ENCODE assay signal across 12 cellular contexts in genomic region chr22:40009231-40009769, GRCh38. TPM values are rescaled to one million over a fixed set of nuclear protein-coding genes. Genes with fewer than 3 reads are reported as not detected.
DNase-seq lines count a peak whose midpoint lies in the region; FAIRE-seq and TF ChIP-seq lines count a peak whose summit lies in the region.
"Had no signal": no experiment of that assay in that cellular context is flagged by ENCODE, and none has a peak within 500 bp of the region (broad histone marks: within the 10 kb centered on the region; RNA-seq: fewer than 3 reads in every experiment).

No MANE protein-coding gene starts in this region.

- no peaks in the 10 kb centered on the region for H3K36me3 ChIP-seq in NT2/D1 (ENCODE audit: insufficient read depth, insufficient read length, low read length)
- H3K36me3 ChIP-seq in endodermal cell (ENCODE audit: control insufficient read depth, insufficient read depth, low read length): no peaks in the 10 kb centered on the region
- H3K36me3 ChIP-seq in prostate gland: no peaks in the 10 kb centered on the region
- no peaks in the 10 kb centered on the region for H3K36me3 ChIP-seq in kidney (ENCODE audit: control insufficient read depth in 1 of 2, insufficient read depth in 2 of 2, low read length in 2 of 2)

- 19 to 35% methylated on average over 6 to 12 of the region's 12 CpGs for WGBS in endodermal cell (ENCODE audit: insufficient coverage in 1 of 2, insufficient read length in 1 of 2), 2 experiments
- 26% methylated on average over 12 of the region's 12 CpGs for WGBS in prostate gland

- no peaks in the 10 kb centered on the region for H3K27me3 Mint-ChIP-seq in endodermal cell (ENCODE audit: insufficient read depth)

- H3K9me3 ChIP-seq in NT2/D1 (ENCODE audit: insufficient read depth, low read length) (no peaks in the 10 kb centered on the region), endodermal cell (ENCODE audit: control insufficient read depth, low read length) (no peaks in the 10 kb centered on the region), prostate gland (no peaks in the 10 kb centered on the region), kidney (ENCODE audit: control insufficient read depth in 1 of 2, low read length in 2 of 2) (no peaks in the 10 kb centered on the region)

- no peak for TF ChIP-seq POLR2A in prostate gland (IDR thresholded peaks at IDR 0.05)

- H3K9ac ChIP-seq in NT2/D1 (ENCODE audit: insufficient read length, low read depth): peak overlapping the region; percentile 16
- H3K9ac ChIP-seq in endodermal cell (ENCODE audit: extremely low read depth, low read length, poor library complexity, severe bottlenecking): no peak overlapping the region
- H3K9ac ChIP-seq in kidney (ENCODE audit: low read length in 2 of 2): no peak overlapping the region

- DNase-seq in NCI-H1417 (lab: John Stamatoyannopoulos, UW) (peak in 2 of 3 experiments; percentile 40 to 79), NCI-H1417 treated with DMSO at 0.1 percent for 48 hours (lab: John Stamatoyannopoulos, UW) (no peak), NT2/D1 (ENCODE audit: low read depth, low spot score) (peak; percentile 88), endodermal cell (peak; percentile 90), prostate gland (ENCODE audit: low spot score) (peak; percentile 63), kidney (no peak), SIG-M5 treated with dmso at 0.1 percent for 504 hours (lab: John Stamatoyannopoulos, UW; ENCODE audit: unreplicated experiment) (no peak), medulla oblongata (ENCODE audit: extremely low spot score) (no peak)

- peak overlapping the region; percentile 28 for H3K4me3 Mint-ChIP-seq in endodermal cell

- H3K27ac ChIP-seq in endodermal cell (ENCODE audit: low read depth, low read length) (peak overlapping the region; percentile 14), prostate gland (peak overlapping the region in 1 of 2 donors; percentile 16), kidney (ENCODE audit: low read depth in 2 of 2, low read length in 2 of 2) (no peak overlapping the region)

- no peak for FAIRE-seq in kidney (lab: Jason Lieb, UNC)
- FAIRE-seq: A204.1, GM12892 had no signal

- H3K9me3 Mint-ChIP-seq in endodermal cell: no peaks in the 10 kb centered on the region

- peaks cover 17% of the 10 kb centered on the region for H3K36me3 Mint-ChIP-seq in endodermal cell (ENCODE audit: low read depth)

- peaks cover 8% of the 10 kb centered on the region for H3K27me3 ChIP-seq in NT2/D1 (ENCODE audit: insufficient read depth, insufficient read length)
- H3K27me3 ChIP-seq in endodermal cell (ENCODE audit: control insufficient read depth, insufficient read depth, low read length, poor library complexity, severe bottlenecking): no peaks in the 10 kb centered on the region
- no peaks in the 10 kb centered on the region for H3K27me3 ChIP-seq in prostate gland (replicated peaks; ENCODE audit: insufficient read depth)

- peaks cover 47% of the 10 kb centered on the region for H3K4me1 Mint-ChIP-seq in endodermal cell

- H3K4me3 ChIP-seq in NT2/D1 (ENCODE audit: insufficient read length, low read depth): no peak overlapping the region
- no peak overlapping the region for H3K4me3 ChIP-seq in endodermal cell (ENCODE audit: low read length)
- H3K4me3 ChIP-seq in prostate gland: no peak overlapping the region
- H3K4me3 ChIP-seq in kidney (ENCODE audit: low read length in 2 of 2): no peak overlapping the region

- TF ChIP-seq CTCF in endodermal cell (conservative IDR thresholded peaks at IDR 0.05): no peak
- no peak for TF ChIP-seq CTCF in prostate gland (IDR thresholded peaks at IDR 0.05)
- TF ChIP-seq CTCF in kidney (IDR thresholded peaks at IDR 0.05; ENCODE audit: borderline replicate concordance, extremely low read depth, insufficient read depth): no peak

- intact Hi-C loops in prostate gland (cut with DNase I) (no loop called here), kidney (cut with DNase I) (no loop called here)

- peak overlapping the region; percentile 85 for H3K27ac Mint-ChIP-seq in endodermal cell

- peaks cover 31% of the 10 kb centered on the region for H3K4me1 ChIP-seq in NT2/D1 (ENCODE audit: insufficient read depth, insufficient read length)
- peaks cover 21% of the 10 kb centered on the region for H3K4me1 ChIP-seq in endodermal cell (ENCODE audit: control insufficient read depth, insufficient read depth, low read length)
- peaks cover 10% of the 10 kb centered on the region for H3K4me1 ChIP-seq in prostate gland (replicated peaks)
- H3K4me1 ChIP-seq in kidney (ENCODE audit: control insufficient read depth in 1 of 2, insufficient read depth in 1 of 2, low read depth in 1 of 2, low read length in 2 of 2): peaks cover 0 to 18% of the 10 kb centered on the region in 2 donors

RNA-seq across cellular contexts. Expression of gene FAM83F, which starts 14.5 kb away (rescaled TPM):
- total RNA-seq in endodermal cell: 10 to 100 TPM; 18.9 to 34.1 TPM
- polyA plus RNA-seq in endodermal cell (2013, experiment 1 of 2): 2.2 TPM
- polyA plus RNA-seq in endodermal cell (2013, experiment 2 of 2): 1.9 TPM
- total RNA-seq in prostate gland: 10 to 100 TPM; 26.2 to 28.6 TPM
- total RNA-seq in kidney: 13.1 TPM
- 6.8 TPM for polyA plus RNA-seq in kidney (ENCODE audit: insufficient read depth, low read depth, low replicate concordance)
- total RNA-seq: LHCN-M2, SK-MEL-5 had no signal

RNA-seq across cellular contexts. Expression of gene TMA7B, which starts 49.1 kb away (rescaled TPM):
- total RNA-seq in endodermal cell (not detected), prostate gland (not detected), kidney (0.63 TPM)
- polyA plus RNA-seq in endodermal cell (2013, experiment 1 of 2): not detected
- polyA plus RNA-seq in endodermal cell (2013, experiment 2 of 2): not detected
- not detected for polyA plus RNA-seq in kidney (ENCODE audit: insufficient read depth, low read depth, low replicate concordance)
- total RNA-seq: LHCN-M2 had no signal

Comparison
In these comparisons a context has a peak if more than half of its experiments do, and no peak if none do; other contexts are left out.
1. DNase-seq: peak in NCI-H1417 (2 of 3), NT2/D1 (single experiment), endodermal cell (single experiment) and prostate gland (single experiment); none in NCI-H1417 treated with DMSO at 0.1 percent for 48 hours (single experiment), kidney (single experiment), SIG-M5 treated with dmso at 0.1 percent for 504 hours (single experiment) and medulla oblongata (single experiment).